Comparison of ENCODE assay signal across 9 cellular contexts in the genomic region with DNA sequence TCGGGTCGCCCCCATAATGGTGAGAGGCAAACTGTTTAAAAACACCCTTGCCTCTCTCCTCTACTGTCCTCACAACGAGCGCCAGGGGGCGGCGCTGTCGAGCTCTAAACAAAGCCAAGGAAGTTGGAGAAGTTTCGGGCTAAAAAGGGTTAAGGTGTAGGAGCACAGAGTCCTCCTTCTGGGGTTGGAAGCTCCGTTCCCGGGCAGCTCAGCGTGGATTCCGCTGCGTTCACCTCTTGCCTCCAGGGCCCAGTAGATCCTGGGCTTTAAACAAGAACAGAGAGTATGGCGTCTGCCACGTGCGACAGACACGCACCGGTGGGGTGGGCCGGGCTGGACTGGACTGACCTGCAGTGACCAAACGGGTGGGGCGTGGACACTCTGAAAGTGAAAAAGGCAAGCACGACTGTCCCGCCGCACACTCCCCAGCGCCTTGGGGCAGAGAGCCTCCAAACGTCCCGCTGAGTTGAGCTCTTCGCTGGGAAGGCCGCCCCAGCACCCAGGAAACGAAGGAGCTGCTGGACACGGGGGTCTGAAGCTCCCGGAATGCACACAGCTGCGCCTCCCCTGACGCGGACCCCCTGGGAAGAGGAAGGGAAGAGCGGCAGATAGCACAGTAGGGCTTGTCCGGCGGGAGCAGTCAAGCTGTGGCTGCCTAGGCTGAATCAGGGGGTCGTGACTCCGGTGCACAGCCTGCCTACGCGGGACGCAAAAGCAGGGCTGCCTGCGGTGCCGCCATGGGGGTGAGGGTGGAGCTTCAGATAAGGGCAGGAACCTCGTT. TPM values are rescaled to one million over a fixed set of nuclear protein-coding genes. Genes with fewer than 3 reads are reported as not detected.
A peak's percentile ranks its signal among the peaks of the same experiment; 100 is the strongest.
DNase-seq lines count a peak whose midpoint lies in the region; ATAC-seq, FAIRE-seq and TF ChIP-seq lines count a peak whose summit lies in the region.
"Had no signal": no experiment of that assay in that cellular context is flagged by ENCODE, and none has a peak within 500 bp of the region (broad histone marks: within the 10 kb centered on the region; RNA-seq: fewer than 3 reads in every experiment).

No MANE protein-coding gene starts in this region.

- no peaks in the 10 kb centered on the region for H3K9me3 Mint-ChIP-seq in activated CD8-positive, alpha-beta memory T cell treated with anti-CD3 and anti-CD28 coated beads, Interleukin-2, amount 10 ng/mL, durations not matched to agents 7 days and 5 days (ENCODE audit: low read depth)

- H3K36me3 ChIP-seq in ectodermal cell (ENCODE audit: control insufficient read depth, insufficient read depth, low read length) = no peaks in the 10 kb centered on the region

- H3K27me3 ChIP-seq in ectodermal cell (ENCODE audit: control insufficient read depth, insufficient read depth, low read length, poor library complexity, severe bottlenecking) = peaks cover 62% of the 10 kb centered on the region

- ATAC-seq in activated CD8-positive, alpha-beta memory T cell treated with anti-CD3 and anti-CD28 coated beads, Interleukin-2, amount 10 ng/mL, durations not matched to agents 7 days and 5 days = peak; percentile 30

- TF ChIP-seq CTCF in lower leg skin (IDR thresholded peaks at IDR 0.05) = no peak

- peaks cover 14% of the 10 kb centered on the region for H3K4me1 ChIP-seq in ectodermal cell (ENCODE audit: control insufficient read depth, insufficient read depth, low read length)

- peaks cover 2% of the 10 kb centered on the region for H3K36me3 Mint-ChIP-seq in activated CD8-positive, alpha-beta memory T cell treated with anti-CD3 and anti-CD28 coated beads, Interleukin-2, amount 10 ng/mL, durations not matched to agents 7 days and 5 days
- H3K36me3 Mint-ChIP-seq: activated naive CD8-positive, alpha-beta T cell had no signal

- CTCF ChIA-PET in activated CD8-positive, alpha-beta memory T cell treated with anti-CD3 and anti-CD28 coated beads, Interleukin-2, amount 10 ng/mL, durations not matched to agents 7 days and 5 days (lab: Charles Lee) = interaction anchor here (0.7 to 2.3 kb wide), 9 partner anchors 8 to 298 kb away, joined by 3 to 8 read pairs (median 4); partner anchors contain the start of gene CD93

- no peaks in the 10 kb centered on the region for H3K9me3 ChIP-seq in ectodermal cell (ENCODE audit: control insufficient read depth, low read length)

- no peak overlapping the region for H3K27ac ChIP-seq in ectodermal cell (ENCODE audit: insufficient read depth, low read depth, low read length, poor library complexity, severe bottlenecking)

- H3K4me3 ChIP-seq in ectodermal cell (ENCODE audit: insufficient read depth, low read depth, low read length) (peak overlapping the region; percentile 52), lower leg skin (ENCODE audit: low read depth, poor library complexity, severe bottlenecking) (peak overlapping the region; percentile 31)

- H3K27me3 Mint-ChIP-seq in activated CD8-positive, alpha-beta memory T cell treated with anti-CD3 and anti-CD28 coated beads, Interleukin-2, amount 10 ng/mL, durations not matched to agents 7 days and 5 days = peaks cover 64% of the 10 kb centered on the region

- H3K4me3 Mint-ChIP-seq in activated CD8-positive, alpha-beta memory T cell treated with anti-CD3 and anti-CD28 coated beads, Interleukin-2, amount 10 ng/mL, durations not matched to agents 7 days and 5 days = no peak overlapping the region
- H3K4me3 Mint-ChIP-seq: activated naive CD8-positive, alpha-beta T cell had no signal

- H3K4me1 Mint-ChIP-seq in activated CD8-positive, alpha-beta memory T cell treated with anti-CD3 and anti-CD28 coated beads, Interleukin-2, amount 10 ng/mL, durations not matched to agents 7 days and 5 days = peaks cover 10% of the 10 kb centered on the region

- H3K27ac Mint-ChIP-seq in activated CD8-positive, alpha-beta memory T cell treated with anti-CD3 and anti-CD28 coated beads, Interleukin-2, amount 10 ng/mL, durations not matched to agents 7 days and 5 days = no peak overlapping the region
- H3K27ac Mint-ChIP-seq: activated naive CD8-positive, alpha-beta T cell had no signal

- in situ Hi-C loops in G401 (cut with HindIII; ENCODE audit: low sequenced_read_pairs) = no loop called here

- FAIRE-seq in RCC 7860 (lab: Jason Lieb, UNC) = no peak

- intact Hi-C loops in lower leg skin (cut with DNase I; ENCODE audit: low total_unique reads) = loop anchor here (2.0 to 10.0 kb wide), 3 partner anchors 104 to 284 kb away; no protein-coding TSS in a partner anchor

- no peak for TF ChIP-seq POLR2A in lower leg skin (IDR thresholded peaks at IDR 0.05)

- 1 to 2% methylated on average over 46 of the region's 46 CpGs for WGBS in ectodermal cell, 2 experiments
- 10 to 23% methylated on average over 29 to 46 of the region's 46 CpGs for whole genome bisulfite sequencing in lower leg skin, 2 donors

- DNase-seq in activated CD8-positive, alpha-beta memory T cell treated with anti-CD3 and anti-CD28 coated beads, Interleukin-2, amount 10 ng/mL, durations not matched to agents 7 days and 5 days = peak; percentile 59
- no peak for DNase-seq in activated CD8-positive, alpha-beta memory T cell treated with anti-CD3 and anti-CD28 coated beads, Interleukin-2, amount 50 U/mL, for 4 hours
- DNase-seq in RCC 7860 (ENCODE audit: low spot score) (peak; percentile 10), lower leg skin (ENCODE audit: low spot score in 2 of 2) (peak; percentile 84 to 96), stromal cell of bone marrow (ENCODE audit: low read depth) (peak; percentile 65), putamen (ENCODE audit: low spot score) (no peak), G401 (ENCODE audit: low spot score) (no peak)

RNA-seq across cellular contexts. Expression of gene THBD, which starts 1.6 kb away (rescaled TPM):
- total RNA-seq in activated CD8-positive, alpha-beta memory T cell treated with anti-CD3 and anti-CD28 coated beads, Interleukin-2, amount 10 ng/mL, durations not matched to agents 7 days and 5 days = not detected
- polyA plus RNA-seq in ectodermal cell (2013, experiment 1 of 4) = 0.43 TPM
- 0.28 TPM for polyA plus RNA-seq in ectodermal cell (2013, experiment 2 of 4)
- polyA plus RNA-seq in ectodermal cell (2013, experiment 3 of 4) = 0.53 TPM
- polyA plus RNA-seq in ectodermal cell (2013, experiment 4 of 4) = 0.73 TPM
- 100 to 1,000 TPM; 144 to 213 (median 178) TPM for total RNA-seq in lower leg skin
- not detected in 2 replicates for total RNA-seq in G401 (2014; rRNA removed; shearing (Covaris generic))

RNA-seq across cellular contexts. Expression of gene SSTR4, which starts 15.9 kb away (rescaled TPM):
- not detected for total RNA-seq in activated CD8-positive, alpha-beta memory T cell treated with anti-CD3 and anti-CD28 coated beads, Interleukin-2, amount 10 ng/mL, durations not matched to agents 7 days and 5 days
- polyA plus RNA-seq in ectodermal cell (2013, experiment 1 of 4) = not detected
- polyA plus RNA-seq in ectodermal cell (2013, experiment 2 of 4) = not detected
- not detected for polyA plus RNA-seq in ectodermal cell (2013, experiment 3 of 4)
- polyA plus RNA-seq in ectodermal cell (2013, experiment 4 of 4) = not detected
- not detected for total RNA-seq in lower leg skin
- total RNA-seq in G401 (2014; rRNA removed; shearing (Covaris generic)) = not detected in 2 replicates

RNA-seq across cellular contexts. Expression of gene CD93, which starts 35.1 kb away (rescaled TPM):
- 1 to 10 TPM in 1 of 2 experiments, under 1 TPM in 1; 0.54 to 1.6 TPM for total RNA-seq in activated CD8-positive, alpha-beta memory T cell treated with anti-CD3 and anti-CD28 coated beads, Interleukin-2, amount 10 ng/mL, durations not matched to agents 7 days and 5 days
- polyA plus RNA-seq in ectodermal cell (2013, experiment 1 of 4) = 0.07 TPM
- 0.05 TPM for polyA plus RNA-seq in ectodermal cell (2013, experiment 2 of 4)
- 0.11 TPM for polyA plus RNA-seq in ectodermal cell (2013, experiment 3 of 4)
- 0.04 TPM for polyA plus RNA-seq in ectodermal cell (2013, experiment 4 of 4)
- total RNA-seq in lower leg skin = 10 to 100 TPM; 12.6 to 44.3 (median 18.2) TPM
- total RNA-seq in G401 (2014; rRNA removed; shearing (Covaris generic)) = not detected in 2 replicates

Comparison
In these comparisons a context has a peak if more than half of its experiments do, and no peak if none do; other contexts are left out.
1. DNase-seq: peak in activated CD8-positive, alpha-beta memory T cell treated with anti-CD3 and anti-CD28 coated beads, Interleukin-2, amount 10 ng/mL, durations not matched to agents 7 days and 5 days (single experiment), RCC 7860 (single experiment), lower leg skin (2 of 2) and stromal cell of bone marrow (single experiment); none in activated CD8-positive, alpha-beta memory T cell treated with anti-CD3 and anti-CD28 coated beads, Interleukin-2, amount 50 U/mL, for 4 hours (single experiment), putamen (single experiment) and G401 (single experiment).
2. RNA of gene THBD, which starts 1.6 kb away (total RNA-seq): 144 to 213 TPM in lower leg skin; not detected in activated CD8-positive, alpha-beta memory T cell treated with anti-CD3 and anti-CD28 coated beads, Interleukin-2, amount 10 ng/mL, durations not matched to agents 7 days and 5 days and not detected in G401; every median in the first group is over 100 times any median in the second.
3. RNA of gene CD93, which starts 35.1 kb away (total RNA-seq): 12.6 to 44.3 TPM in lower leg skin; 0.54 to 1.6 TPM in activated CD8-positive, alpha-beta memory T cell treated with anti-CD3 and anti-CD28 coated beads, Interleukin-2, amount 10 ng/mL, durations not matched to agents 7 days and 5 days and not detected in G401; every median in the first group is over 4 times any median in the second.